ENCODE assay signal across 32 cellular contexts in the genomic region with DNA sequence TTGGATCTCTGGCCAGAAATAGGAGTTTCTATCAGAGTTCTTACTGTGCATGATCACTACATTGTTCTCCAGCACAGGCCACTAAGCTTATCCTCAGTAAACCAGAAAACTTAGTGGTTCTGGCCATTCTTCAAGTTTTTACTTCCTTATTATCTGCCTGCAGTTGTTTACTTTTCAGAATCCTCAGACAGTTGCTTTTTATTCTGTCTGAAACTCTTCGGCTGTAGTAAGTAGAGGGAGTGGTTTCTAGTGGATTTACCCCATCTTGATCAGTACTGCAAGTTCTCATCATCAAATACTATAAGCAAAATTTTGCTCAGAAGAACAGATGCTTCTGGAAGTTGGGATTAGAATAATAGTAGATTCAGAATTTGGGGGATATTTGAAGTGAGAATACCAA.
A peak's percentile ranks its signal among the peaks of the same experiment; 100 is the strongest.
DNase-seq lines count a peak whose midpoint lies in the region; ATAC-seq, FAIRE-seq and TF ChIP-seq lines count a peak whose summit lies in the region.
"Had no signal": no experiment of that assay in that cellular context is flagged by ENCODE, and none has a peak within 500 bp of the region (broad histone marks: within the 10 kb centered on the region; RNA-seq: fewer than 3 reads in every experiment).

No MANE protein-coding gene starts in this region.

- H4K20me1 ChIP-seq in DND-41 (ENCODE audit: insufficient read depth, low read length): no peaks in the 10 kb centered on the region
- no peaks in the 10 kb centered on the region for H4K20me1 ChIP-seq in H1 (replicated peaks in 1 of 2; ENCODE audit: control insufficient read depth in 1 of 2, insufficient read depth in 2 of 2, low read length in 2 of 2)

- no peak overlapping the region for H3K56ac ChIP-seq in H1 (replicated peaks; ENCODE audit: insufficient read length, low read depth, low read length)

- no peak overlapping the region for H3K4me3 Mint-ChIP-seq in mesothelial cell of epicardium
- H3K4me3 Mint-ChIP-seq: activated CD4-positive, alpha-beta memory T cell treated with anti-CD3 and anti-CD28 coated beads for 36 hours; activated naive CD8-positive, alpha-beta T cell treated with anti-CD3 and anti-CD28 coated beads, Interleukin-2, amount 50 U/mL, for 24 hours; brain; CD4-positive, alpha-beta memory T cell; immature natural killer cell had no signal

- peak overlapping the region; percentile 92 for H3K27ac Mint-ChIP-seq in mesothelial cell of epicardium
- H3K27ac Mint-ChIP-seq: activated CD4-positive, alpha-beta memory T cell treated with anti-CD3 and anti-CD28 coated beads for 36 hours; activated naive CD8-positive, alpha-beta T cell treated with anti-CD3 and anti-CD28 coated beads, Interleukin-2, amount 50 U/mL, for 24 hours; brain; CD4-positive, alpha-beta memory T cell; immature natural killer cell had no signal

- H2BK12ac ChIP-seq in H1 (ENCODE audit: low read depth, low read length): no peak overlapping the region

- H2BK15ac ChIP-seq in H1 (ENCODE audit: low read length): no peak overlapping the region

- H2BK20ac ChIP-seq in H1 (ENCODE audit: low read length): no peak overlapping the region

- no peaks in the 10 kb centered on the region for H3K9me3 ChIP-seq in DND-41 (ENCODE audit: insufficient read depth, low read length, severe bottlenecking)
- no peaks in the 10 kb centered on the region for H3K9me3 ChIP-seq in H1 (ENCODE audit: insufficient read depth in 2 of 2, low read depth in 1 of 2, low read length in 1 of 2)
- H3K9me3 ChIP-seq: psoas muscle, SK-N-SH, stomach had no signal

- H2AK5ac ChIP-seq in H1 (ENCODE audit: low read depth, low read length): no peak overlapping the region

- H3K4me1 ChIP-seq in DND-41 (ENCODE audit: insufficient read depth, low read length) (0 out of 2 replicates have a peak, but pooled peaks cover 6% of the 10 kb centered on the region), H1 (replicated peaks in 1 of 4; ENCODE audit: control insufficient read depth in 3 of 4, insufficient read depth in 4 of 4, low read length in 3 of 4) (no peaks in the 10 kb centered on the region)
- H3K4me1 ChIP-seq: psoas muscle, stomach had no signal

- peaks cover 16% of the 10 kb centered on the region for H3K4me1 Mint-ChIP-seq in mesothelial cell of epicardium
- H3K4me1 Mint-ChIP-seq: activated naive CD8-positive, alpha-beta T cell treated with anti-CD3 and anti-CD28 coated beads, Interleukin-2, amount 50 U/mL, for 24 hours; brain; CD4-positive, alpha-beta memory T cell; immature natural killer cell had no signal

- H3K36me3 Mint-ChIP-seq in mesothelial cell of epicardium: peaks cover 5% of the 10 kb centered on the region
- H3K36me3 Mint-ChIP-seq: activated CD4-positive, alpha-beta memory T cell treated with anti-CD3 and anti-CD28 coated beads for 36 hours; brain; CD4-positive, alpha-beta memory T cell; immature natural killer cell had no signal

- TF ChIP-seq POLR2A in H1 (IDR thresholded peaks at IDR 0.05; ENCODE audit: control extremely low read depth in 1 of 2, low read depth in 2 of 2, low read length in 2 of 2): no peak

- H3K79me2 ChIP-seq in DND-41 (ENCODE audit: insufficient read depth, low read length): no peaks in the 10 kb centered on the region
- no peaks in the 10 kb centered on the region for H3K79me2 ChIP-seq in H1 (ENCODE audit: control insufficient read depth in 1 of 2, insufficient read depth in 2 of 2, low read length in 2 of 2)

- H3K27me3 ChIP-seq in DND-41 (ENCODE audit: insufficient read depth, low read length, poor library complexity) (no peaks in the 10 kb centered on the region), H1 (replicated peaks in 1 of 4; ENCODE audit: control insufficient read depth in 3 of 4, extremely low read depth in 1 of 4, insufficient read depth in 3 of 4, low read length in 3 of 4) (no peaks in the 10 kb centered on the region)
- H3K27me3 ChIP-seq: stomach had no signal

- H3K4me3 ChIP-seq in DND-41 (ENCODE audit: low read depth in 1 of 2, low read length in 2 of 2) (no peak overlapping the region), H1 (ENCODE audit: extremely low read depth in 1 of 4, insufficient read depth in 2 of 4, low read depth in 3 of 4, low read length in 4 of 4) (no peak overlapping the region)
- H3K4me3 ChIP-seq: psoas muscle, stomach had no signal

- TF ChIP-seq RAD21 in H1 (IDR thresholded peaks at IDR 0.05 in 1 of 2, conservative IDR thresholded peaks at IDR 0.05 in 1 of 2; ENCODE audit: low read depth in 2 of 2, low read length in 2 of 2): no peak

- H2AFZ ChIP-seq in DND-41 (ENCODE audit: low read depth, low read length) (no peak overlapping the region), H1 (ENCODE audit: low read length) (0 out of 2 replicates have a peak overlapping the region, but pooled peaks have one; percentile 73)

- H3K14ac ChIP-seq in H1 (ENCODE audit: insufficient read length): no peak overlapping the region

- no peak overlapping the region for H3K4ac ChIP-seq in H1 (replicated peaks; ENCODE audit: insufficient read length, low read depth, low read length)

- H3K18ac ChIP-seq in H1 (ENCODE audit: extremely low read depth, low read length): no peak overlapping the region

- H3K36me3 ChIP-seq in DND-41 (ENCODE audit: insufficient read depth, low read length) (no peaks in the 10 kb centered on the region), H1 (ENCODE audit: control insufficient read depth in 2 of 4, insufficient read depth in 4 of 4, low read length in 3 of 4) (no peaks in the 10 kb centered on the region)
- H3K36me3 ChIP-seq: stomach had no signal

- POLR2A ChIA-PET in H1 (lab: Charles Lee; ENCODE audit: partially characterized antibody): no interaction called here

- ATAC-seq in DND-41 (ENCODE audit: insufficient read depth, low read depth) (peak; percentile 52; the same call in 1 of the 3 replicates), HG03159 (IDR thresholded peaks at IDR 0.05; ENCODE audit: unreplicated experiment) (no peak)
- ATAC-seq: activated naive CD8-positive, alpha-beta T cell treated with anti-CD3 and anti-CD28 coated beads, Interleukin-2, amount 50 U/mL, for 24 hours; PC-3; psoas muscle; sciatic nerve had no signal

- H4K5ac ChIP-seq in H1 (ENCODE audit: insufficient read length, low read depth, low read length): no peak overlapping the region

- H3K23me2 ChIP-seq in H1 (ENCODE audit: low read depth, low read length): no peaks in the 10 kb centered on the region

- DNase-seq in DND-41: no peak
- peak; percentile 2 for DNase-seq in RPMI7951 (ENCODE audit: low read depth)
- no peak for DNase-seq in H1 (ENCODE audit: low read depth in 1 of 2, low spot score in 2 of 2)
- DNase-seq in mesothelial cell of epicardium (ENCODE audit: low spot score in 2 of 2, unreplicated experiment in 2 of 2): no peak
- DNase-seq in GM19238 (ENCODE audit: insufficient read length, low spot score): no peak
- DNase-seq in NCI-H526 treated with DMSO at 0.1 percent for 48 hours (lab: John Stamatoyannopoulos, UW): no peak
- no peak for DNase-seq in HuH-7.5 (ENCODE audit: low spot score)
- DNase-seq: activated CD4-positive, alpha-beta memory T cell treated with anti-CD3 and anti-CD28 coated beads for 36 hours; activated CD4-positive, alpha-beta T cell treated with anti-CD3 and anti-CD28 coated beads for 1 hour; activated naive CD4-positive, alpha-beta T cell; activated naive CD8-positive, alpha-beta T cell treated with anti-CD3 and anti-CD28 coated beads, Interleukin-2, amount 50 U/mL, for 24 hours; AML-193; CD4-positive, alpha-beta memory T cell; cerebellar nuclear complex; H7; immature natural killer cell; Karpas-422; NCI-H1048; NCI-H446 treated with DMSO at 0.1 percent for 48 hours; PC-3; psoas muscle; SK-N-SH; stimulated activated CD4-positive, alpha-beta T cell treated with anti-CD3 and anti-CD28 coated beads, Interleukin-12 subunit alpha, Interleukin-12 subunit beta, amount 100 ng/mL, for 4 hours; stimulated activated CD4-positive, alpha-beta T cell treated with anti-CD3 and anti-CD28 coated beads, Interleukin-2, amount 100 ng/mL, for 48 hours; stomach; T-helper 2 cell had no signal

- no peak for TF ChIP-seq EP300 in H1 (IDR thresholded peaks at IDR 0.05; ENCODE audit: borderline replicate concordance in 1 of 2, low read depth in 2 of 2, low read length in 2 of 2)

- H2BK120ac ChIP-seq in H1 (replicated peaks; ENCODE audit: low read depth, low read length): no peak overlapping the region

- no peak overlapping the region for H4K91ac ChIP-seq in H1 (replicated peaks; ENCODE audit: insufficient read length, low read length)

- no peak for FAIRE-seq in H1 (lab: Jason Lieb, UNC)
- FAIRE-seq: A204.1, D721Med had no signal

- no peak for TF ChIP-seq CTCF in DND-41 (IDR thresholded peaks at IDR 0.05; ENCODE audit: borderline replicate concordance, extremely low read depth, low read length, poor library complexity, severe bottlenecking)
- no peak for TF ChIP-seq CTCF in H1 (IDR thresholded peaks at IDR 0.05; ENCODE audit: control extremely low read depth in 1 of 3, insufficient read depth in 1 of 3, low read depth in 1 of 3, low read length in 3 of 3)
- no peak for TF ChIP-seq CTCF in mesothelial cell of epicardium (IDR thresholded peaks at IDR 0.05; ENCODE audit: unreplicated experiment)

- H3K27me3 Mint-ChIP-seq in mesothelial cell of epicardium (ENCODE audit: low read depth): no peaks in the 10 kb centered on the region
- H3K27me3 Mint-ChIP-seq: activated CD4-positive, alpha-beta memory T cell treated with anti-CD3 and anti-CD28 coated beads for 36 hours; activated naive CD8-positive, alpha-beta T cell treated with anti-CD3 and anti-CD28 coated beads, Interleukin-2, amount 50 U/mL, for 24 hours; brain; CD4-positive, alpha-beta memory T cell had no signal

- H3K79me1 ChIP-seq in H1 (ENCODE audit: low read depth, low read length): no peaks in the 10 kb centered on the region

- CTCF ChIA-PET in H1 (lab: Charles Lee; ENCODE audit: partially characterized antibody): no interaction called here

- H3K9me3 Mint-ChIP-seq in mesothelial cell of epicardium: peaks cover 24% of the 10 kb centered on the region
- H3K9me3 Mint-ChIP-seq: activated CD4-positive, alpha-beta memory T cell treated with anti-CD3 and anti-CD28 coated beads for 36 hours had no signal

- H3K27ac ChIP-seq in DND-41 (ENCODE audit: low read length): no peak overlapping the region
- H3K27ac ChIP-seq in H1 (ENCODE audit: low read depth, low read length): no peak overlapping the region
- H3K27ac ChIP-seq: HL-60, psoas muscle, stomach had no signal

- H3K9ac ChIP-seq in DND-41 (ENCODE audit: low read depth, low read length): no peak overlapping the region
- no peak overlapping the region for H3K9ac ChIP-seq in H1 (replicated peaks in 1 of 4; ENCODE audit: extremely low read depth in 1 of 4, low read depth in 3 of 4, low read length in 3 of 4)
- H3K9ac ChIP-seq: SK-N-SH had no signal

- H3K4me2 ChIP-seq in DND-41 (ENCODE audit: insufficient read depth, low read length) (no peak overlapping the region), H1 (ENCODE audit: insufficient read depth in 1 of 2, low read depth in 2 of 2, low read length in 2 of 2) (no peak overlapping the region)
- H3K4me2 ChIP-seq: SK-N-SH had no signal

- no peak overlapping the region for H2BK5ac ChIP-seq in H1 (ENCODE audit: low read depth, low read length)

- H3K23ac ChIP-seq in H1 (ENCODE audit: insufficient read length): no peak overlapping the region

- no peak overlapping the region for H4K8ac ChIP-seq in H1 (ENCODE audit: extremely low read depth, insufficient read depth, low read length)

- 80% methylated on average over 1 of the region's 1 CpG; no CpG with 5 or more reads in 1 of the 2 experiments for WGBS in H1 (ENCODE audit: extremely low coverage in 1 of 2, insufficient coverage in 1 of 2, insufficient read length in 1 of 2, insufficient replicate concordance in 2 of 2, low coverage in 1 of 2, low lambda C conversion rate in 2 of 2, missing lambda C conversion rate in 1 of 2), 2 experiments
